22 cellular contexts compared by ENCODE assay signal in the genomic region with DNA sequence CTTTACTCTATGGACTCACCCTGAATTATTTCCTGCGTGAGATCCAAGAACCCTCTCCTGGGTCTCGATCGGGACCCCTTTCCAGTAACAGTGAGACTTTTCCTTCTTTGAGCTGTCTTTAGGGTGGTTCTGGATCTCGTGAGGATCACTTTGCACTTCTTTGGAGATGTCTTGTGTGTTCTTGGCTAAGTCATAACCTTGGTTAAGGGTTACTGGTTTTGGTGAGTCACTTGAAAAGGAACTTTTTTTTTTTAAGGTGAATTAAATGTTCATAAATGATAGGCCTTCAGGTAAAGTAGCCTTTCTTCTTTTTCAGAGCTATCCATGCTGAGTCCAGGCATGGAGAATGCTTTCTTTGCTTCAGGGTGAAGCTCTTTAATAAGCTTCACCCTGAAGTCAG. TPM values are rescaled to one million over a fixed set of nuclear protein-coding genes. Genes with fewer than 3 reads are reported as not detected.
A peak's percentile ranks its signal among the peaks of the same experiment; 100 is the strongest.
DNase-seq lines count a peak whose midpoint lies in the region; ATAC-seq, FAIRE-seq and TF ChIP-seq lines count a peak whose summit lies in the region.
"Had no signal": no experiment of that assay in that cellular context is flagged by ENCODE, and none has a peak within 500 bp of the region (broad histone marks: within the 10 kb centered on the region; RNA-seq: fewer than 3 reads in every experiment).

No MANE protein-coding gene starts in this region.

- H3K9ac ChIP-seq in K562 (ENCODE audit: insufficient read depth in 1 of 2, low read depth in 2 of 2, low read length in 2 of 2) = 0 out of 4 replicates have a peak overlapping the region, but pooled peaks of 1 of the 2 experiments have one; percentile 13

- H3K4me2 ChIP-seq in K562 (ENCODE audit: insufficient read depth, low read length) = peak overlapping the region; percentile 6; the same call in 1 of the 2 replicates

- POLR2A ChIA-PET in K562 (lab: Yijun Ruan, JAX) = interaction anchor here (0.6 to 1.2 kb wide), 6 partner anchors 13 to 145 kb away, joined by 3 to 5 read pairs (median 4); no protein-coding TSS in a partner anchor

- H2AFZ ChIP-seq in K562 (ENCODE audit: low read depth, low read length) = peak overlapping the region; percentile 87

- ATAC-seq in heart right ventricle = no peak
- peak; percentile 32; the same call in 1 of the 3 replicates for ATAC-seq in K562
- ATAC-seq in left colon = peak; percentile 12
- ATAC-seq in GM18520 (IDR thresholded peaks at IDR 0.05; ENCODE audit: unreplicated experiment) = no peak
- ATAC-seq: WTC11 had no signal

- no peak for TF ChIP-seq CTCF in heart right ventricle (IDR thresholded peaks at IDR 0.05)
- TF ChIP-seq CTCF in K562 (IDR thresholded peaks at IDR 0.05 in 2 of 3, conservative IDR thresholded peaks at IDR 0.05 in 1 of 3; ENCODE audit: insufficient read depth in 2 of 3, low read depth in 1 of 3, low read length in 3 of 3) = no peak
- TF ChIP-seq CTCF in uterus (IDR thresholded peaks at IDR 0.05) = no peak

- H3K4me1 ChIP-seq in heart right ventricle (peaks cover 0 to 22% (median 17%) of the 10 kb centered on the region in 9 donors), K562 (replicated peaks in 1 of 2; ENCODE audit: control insufficient read depth in 2 of 2, insufficient read depth in 2 of 2, low read length in 2 of 2) (peaks cover 5 to 15% of the 10 kb centered on the region in 2 experiments; a peak in 3 of 5 replicates), uterus (peaks cover 0 to 5% of the 10 kb centered on the region in 2 donors)

- intact Hi-C loops in heart right ventricle (cut with DNase I) (no loop called here), cardiac septum (cut with DNase I) (no loop called here), K562 (cut with micrococcal nuclease) (no loop called here), left colon (cut with DNase I, micrococcal nuclease) (no loop called here), uterus (cut with DNase I; ENCODE audit: low total_unique reads) (no loop called here)

- no peak for TF ChIP-seq RAD21 in K562 (CRISPR knock-in tag; conservative IDR thresholded peaks at IDR 0.05 in 1 of 2, IDR thresholded peaks at IDR 0.05 in 1 of 2)

- no peaks in the 10 kb centered on the region for H3K27me3 ChIP-seq in heart right ventricle
- H3K27me3 ChIP-seq in K562 (ENCODE audit: control insufficient read depth in 2 of 2, insufficient read depth in 2 of 2, low read length in 2 of 2) = no peaks in the 10 kb centered on the region; a peak in 1 of 5 replicates
- H3K27me3 ChIP-seq in uterus = no peaks in the 10 kb centered on the region
- H3K27me3 ChIP-seq: esophagus muscularis mucosa, Peyer's patch, tibial artery had no signal

- TF ChIP-seq EP300 in K562 (IDR thresholded peaks at IDR 0.05; ENCODE audit: low read length) = no peak

- CTCF ChIA-PET in K562 (lab: Yijun Ruan, JAX; ENCODE audit: low intra/inter-chr PET ratio) = no interaction called here

- H3K4me1 Mint-ChIP-seq in immature natural killer cell = peaks cover 0 to 9% of the 10 kb centered on the region in 2 donors

- H3K4me3 Mint-ChIP-seq in immature natural killer cell = no peak overlapping the region
- H3K4me3 Mint-ChIP-seq: CD4-positive, alpha-beta memory T cell; dendritic cell treated with granulocyte-macrophage colony-stimulating factor and Interleukin-4, amounts not matched to agents 40 ng/mL and 50 ng/mL, for 4 days; WTC11 had no signal

- TF ChIP-seq POLR2A in K562 (conservative IDR thresholded peaks at IDR 0.05) (no peak), uterus (IDR thresholded peaks at IDR 0.05) (no peak)

- BruUV-seq in K562 (replicated peaks; lab: Mats Ljungman, UMichigan) = no TSS peak

- H3K27me3 Mint-ChIP-seq in immature natural killer cell (ENCODE audit: low read depth in 3 of 3) = peaks cover 0 to 8% (median 7%) of the 10 kb centered on the region in 3 donors

- DNase-seq in heart right ventricle (no peak), cardiac septum (ENCODE audit: low spot score) (no peak), K562 (ENCODE audit: extremely low read depth in 1 of 4, low spot score in 3 of 4) (no peak), left colon (no peak), uterus (no peak), immature natural killer cell (no peak), SK-N-DZ (ENCODE audit: low spot score) (no peak)
- DNase-seq: activated CD8-positive, alpha-beta memory T cell treated with anti-CD3 and anti-CD28 coated beads for 24 hours; CD4-positive, alpha-beta memory T cell; NCI-H2107; stimulated activated CD4-positive, alpha-beta T cell treated with anti-CD3 and anti-CD28 coated beads, Interleukin-4, amount 100 ng/mL, for 4 hours had no signal

- FAIRE-seq in K562 (lab: Jason Lieb, UNC) = no peak
- FAIRE-seq: A204.1 had no signal

- no peaks in the 10 kb centered on the region for H3K79me2 ChIP-seq in K562 (ENCODE audit: control insufficient read depth, insufficient read depth, low read length)

- H3K36me3 ChIP-seq in heart right ventricle = no peaks in the 10 kb centered on the region
- no peaks in the 10 kb centered on the region for H3K36me3 ChIP-seq in K562 (ENCODE audit: control insufficient read depth, insufficient read depth, low read length)
- H3K36me3 ChIP-seq in uterus = no peaks in the 10 kb centered on the region
- H3K36me3 ChIP-seq: esophagus muscularis mucosa, HAP-1, Peyer's patch, tibial artery had no signal

- peaks cover 0 to 2% (median 0%) of the 10 kb centered on the region in 6 donors for H3K9me3 Mint-ChIP-seq in immature natural killer cell
- H3K9me3 Mint-ChIP-seq: activated T-helper 2 cell treated with anti-CD3 and anti-CD28 coated beads, Interferon-gamma antibody, Interleukin-2, Interleukin-4, amounts not matched to agents 10 μg/mL and 5 μg/mL and 100 μg/mL, durations not matched to agents 14 hours and 24 hours and 36 hours; CD4-positive, alpha-beta memory T cell; dendritic cell treated with granulocyte-macrophage colony-stimulating factor and Interleukin-4, amounts not matched to agents 40 ng/mL and 50 ng/mL, for 4 days; WTC11 had no signal

- no peaks in the 10 kb centered on the region for H3K9me1 ChIP-seq in K562 (ENCODE audit: control insufficient read depth, insufficient read depth, low read length)

- H3K36me3 Mint-ChIP-seq in immature natural killer cell = no peaks in the 10 kb centered on the region
- H3K36me3 Mint-ChIP-seq: CD4-positive, alpha-beta memory T cell; WTC11 had no signal

- H4K20me1 ChIP-seq in K562 (replicated peaks; ENCODE audit: control insufficient read depth, insufficient read depth, low read length) = no peaks in the 10 kb centered on the region

- H3K4me3 ChIP-seq in heart right ventricle (no peak overlapping the region), K562 (no peak overlapping the region), uterus (no peak overlapping the region)
- H3K4me3 ChIP-seq: esophagus muscularis mucosa, HAP-1, Peyer's patch, tibial artery had no signal

- no peaks in the 10 kb centered on the region for H3K9me3 ChIP-seq in heart right ventricle
- no peaks in the 10 kb centered on the region for H3K9me3 ChIP-seq in K562 (replicated peaks; ENCODE audit: control insufficient read depth, insufficient read depth, low read depth, low read length)
- no peaks in the 10 kb centered on the region for H3K9me3 ChIP-seq in uterus
- H3K9me3 ChIP-seq: esophagus muscularis mucosa, HAP-1, Peyer's patch, tibial artery had no signal

- 88 to 95% methylated on average over 4 of the region's 4 CpGs for WGBS in heart right ventricle, 2 donors
- 46% methylated on average over 4 of the region's 4 CpGs for WGBS in K562 (ENCODE audit: insufficient coverage, low coverage, missing lambda C conversion rate)

- in situ Hi-C loops in K562 (cut with MboI) = no loop called here

- H3K27ac Mint-ChIP-seq in immature natural killer cell = no peak overlapping the region
- H3K27ac Mint-ChIP-seq: activated T-helper 2 cell treated with anti-CD3 and anti-CD28 coated beads, Interferon-gamma antibody, Interleukin-2, Interleukin-4, amounts not matched to agents 10 μg/mL and 5 μg/mL and 100 μg/mL, durations not matched to agents 14 hours and 24 hours and 36 hours; CD4-positive, alpha-beta memory T cell; dendritic cell treated with granulocyte-macrophage colony-stimulating factor and Interleukin-4, amounts not matched to agents 40 ng/mL and 50 ng/mL, for 4 days; WTC11 had no signal

- H3K27ac ChIP-seq in heart right ventricle (peak overlapping the region in 8 of 10 donors; percentile 30 to 74 (median 59)), K562 (ENCODE audit: extremely low read depth, low read depth, low read length) (peak overlapping the region; percentile 26; the same call in 2 of the 3 replicates), uterus (peak overlapping the region; percentile 53 to 54)
- H3K27ac ChIP-seq: esophagus muscularis mucosa, tibial artery had no signal

RNA-seq across cellular contexts. Expression of a gene that starts 19.4 kb away (rescaled TPM):
- total RNA-seq in heart right ventricle (100 to 1,000 TPM; 249 to 430 (median 303) TPM), cardiac septum (272 TPM), K562 (2014; rRNA removed) (2,150 and 3,084 TPM in 2 replicates), K562 (2014; rRNA removed; fragmentation: Illumina TruSeq; extraction: Trizol) (412 and 592 TPM in 2 replicates), K562 (2015; rRNA removed; fragmentation: Illumina TruSeq; extraction: Trizol) (1,399 and 1,422 TPM in 2 replicates), K562 (2021) (1,400 and 1,492 TPM in 2 replicates), left colon (100 to 1,000 TPM; 323 to 390 TPM), uterus (100 to 1,000 TPM; 410 to 885 (median 651) TPM)
- polyA plus RNA-seq in heart right ventricle (100 to 1,000 TPM; 462 to 642 TPM), K562 (2011; rRNA removed) (910 and 997 TPM in 2 replicates), K562 (2014; fragmentation: Illumina TruSeq; extraction: Trizol) (1,177 and 1,409 TPM in 2 replicates), K562 (2014; fragmentation: Nextera tagmentation; extraction: Ambion mirVana) (1,000 to 10,000 TPM in 1 of 2 experiments, 100 to 1,000 TPM in 1; 739 to 1,204 TPM), K562 (2014; rRNA removed) (1,679 and 1,695 TPM in 2 replicates), immature natural killer cell (1,000 to 10,000 TPM in 1 of 3 donors, 100 to 1,000 TPM in 2; 898 to 1,247 (median 930) TPM)
- 78.9 and 217 TPM in 2 replicates for total RNA-seq in K562 (2011; cell fraction: chromatin; rRNA removed; ENCODE audit: low replicate concordance)
- total RNA-seq in K562 (2011; cell fraction: nucleolus; rRNA removed) = 419 and 483 TPM in 2 replicates
- 278 and 289 TPM in 2 replicates for total RNA-seq in K562 (2011; cell fraction: nucleoplasm; rRNA removed)
- 1,621 and 2,879 TPM in 2 replicates for polyA plus RNA-seq in K562 (2011; cell fraction: cytosol; rRNA removed)
- polyA plus RNA-seq in K562 (2011; cell fraction: nucleus; rRNA removed) = 798 and 965 TPM in 2 replicates
- 1,622 and 1,822 TPM in 2 replicates for polyA plus RNA-seq in K562 (2012)
- 380 and 408 TPM in 2 replicates for polyA minus RNA-seq in K562 (2011; rRNA and poly(A)+ RNA removed)
- polyA minus RNA-seq in K562 (2011; cell fraction: cytosol; rRNA and poly(A)+ RNA removed) = 440 and 451 TPM in 2 replicates
- 118 and 167 TPM in 2 replicates for polyA minus RNA-seq in K562 (2011; cell fraction: nucleus; rRNA and poly(A)+ RNA removed)
- 770 and 836 TPM in 2 replicates for polyA plus RNA-seq in SK-N-DZ (2014; cell fraction: cytosol; rRNA removed)
- 584 and 761 TPM in 2 replicates for polyA plus RNA-seq in SK-N-DZ (2014; cell fraction: nucleus; rRNA removed)

RNA-seq across cellular contexts. Expression of a gene that starts 41.0 kb away (rescaled TPM):
- total RNA-seq in heart right ventricle (not detected), cardiac septum (not detected), K562 (2014; rRNA removed) (not detected in 2 replicates), K562 (2014; rRNA removed; fragmentation: Illumina TruSeq; extraction: Trizol) (not detected in 2 replicates), K562 (2015; rRNA removed; fragmentation: Illumina TruSeq; extraction: Trizol) (not detected in 2 replicates), K562 (2021) (not detected in 2 replicates), left colon (not detected), uterus (not detected)
- polyA plus RNA-seq in heart right ventricle (not detected), K562 (2011; rRNA removed) (not detected in 2 replicates), K562 (2014; fragmentation: Illumina TruSeq; extraction: Trizol) (not detected in 2 replicates), K562 (2014; fragmentation: Nextera tagmentation; extraction: Ambion mirVana) (not detected), K562 (2014; rRNA removed) (not detected in 2 replicates), immature natural killer cell (not detected)
- total RNA-seq in K562 (2011; cell fraction: chromatin; rRNA removed; ENCODE audit: low replicate concordance) = not detected in 2 replicates
- not detected in 2 replicates for total RNA-seq in K562 (2011; cell fraction: nucleolus; rRNA removed)
- not detected in 2 replicates for total RNA-seq in K562 (2011; cell fraction: nucleoplasm; rRNA removed)
- not detected in 2 replicates for polyA plus RNA-seq in K562 (2011; cell fraction: cytosol; rRNA removed)
- polyA plus RNA-seq in K562 (2011; cell fraction: nucleus; rRNA removed) = not detected in 2 replicates
- not detected in 2 replicates for polyA plus RNA-seq in K562 (2012)
- not detected in 2 replicates for polyA minus RNA-seq in K562 (2011; rRNA and poly(A)+ RNA removed)
- not detected in 2 replicates for polyA minus RNA-seq in K562 (2011; cell fraction: cytosol; rRNA and poly(A)+ RNA removed)
- not detected in 2 replicates for polyA minus RNA-seq in K562 (2011; cell fraction: nucleus; rRNA and poly(A)+ RNA removed)
- not detected in 2 replicates for polyA plus RNA-seq in SK-N-DZ (2014; cell fraction: cytosol; rRNA removed)
- not detected in 2 replicates for polyA plus RNA-seq in SK-N-DZ (2014; cell fraction: nucleus; rRNA removed)
- total RNA-seq: activated T-helper 2 cell treated with anti-CD3 and anti-CD28 coated beads, Interferon-gamma antibody, Interleukin-2, Interleukin-4, amounts not matched to agents 10 μg/mL and 5 μg/mL and 100 μg/mL, durations not matched to agents 14 hours and 24 hours and 36 hours; CD4-positive, alpha-beta memory T cell; esophagus muscularis mucosa; Peyer's patch; sciatic nerve; T-helper 1 cell treated with Interleukin-12 subunit alpha and Interleukin-12 subunit beta and Interleukin-4 antibody, amounts not matched to agents 30 ng/mL and 1 ng/mL, for 36 hours; WTC11 had no signal
- polyA plus RNA-seq: CD4-positive, alpha-beta memory T cell had no signal

RNA-seq across cellular contexts. Expression of a gene that starts 42.5 kb away (rescaled TPM):
- total RNA-seq in heart right ventricle (100 to 1,000 TPM; 406 to 712 (median 638) TPM), cardiac septum (486 TPM), K562 (2014; rRNA removed) (408 and 468 TPM in 2 replicates), K562 (2014; rRNA removed; fragmentation: Illumina TruSeq; extraction: Trizol) (111 and 135 TPM in 2 replicates), K562 (2015; rRNA removed; fragmentation: Illumina TruSeq; extraction: Trizol) (242 and 251 TPM in 2 replicates), K562 (2021) (404 and 408 TPM in 2 replicates), left colon (100 to 1,000 TPM; 292 to 377 TPM), uterus (100 to 1,000 TPM in 3 of 4 donors, 10 to 100 TPM in 1; 75.6 to 207 (median 142) TPM)
- polyA plus RNA-seq in heart right ventricle (100 to 1,000 TPM; 295 to 387 TPM), K562 (2011; rRNA removed) (172 and 261 TPM in 2 replicates), K562 (2014; fragmentation: Illumina TruSeq; extraction: Trizol) (209 and 273 TPM in 2 replicates), K562 (2014; fragmentation: Nextera tagmentation; extraction: Ambion mirVana) (10 to 100 TPM; 10.8 to 32.9 TPM), K562 (2014; rRNA removed) (423 and 426 TPM in 2 replicates), immature natural killer cell (100 to 1,000 TPM; 173 to 261 (median 195) TPM)
- total RNA-seq in K562 (2011; cell fraction: chromatin; rRNA removed; ENCODE audit: low replicate concordance) = 348 and 937 TPM in 2 replicates
- 683 and 713 TPM in 2 replicates for total RNA-seq in K562 (2011; cell fraction: nucleolus; rRNA removed)
- total RNA-seq in K562 (2011; cell fraction: nucleoplasm; rRNA removed) = 505 and 528 TPM in 2 replicates
- polyA plus RNA-seq in K562 (2011; cell fraction: cytosol; rRNA removed) = 251 and 329 TPM in 2 replicates
- polyA plus RNA-seq in K562 (2011; cell fraction: nucleus; rRNA removed) = 669 and 851 TPM in 2 replicates
- 286 and 337 TPM in 2 replicates for polyA plus RNA-seq in K562 (2012)
- polyA minus RNA-seq in K562 (2011; rRNA and poly(A)+ RNA removed) = 81.2 and 91.3 TPM in 2 replicates
- 141 and 202 TPM in 2 replicates for polyA minus RNA-seq in K562 (2011; cell fraction: cytosol; rRNA and poly(A)+ RNA removed)
- polyA minus RNA-seq in K562 (2011; cell fraction: nucleus; rRNA and poly(A)+ RNA removed) = 134 and 170 TPM in 2 replicates
- 395 and 424 TPM in 2 replicates for polyA plus RNA-seq in SK-N-DZ (2014; cell fraction: cytosol; rRNA removed)
- 612 and 857 TPM in 2 replicates for polyA plus RNA-seq in SK-N-DZ (2014; cell fraction: nucleus; rRNA removed)

RNA-seq across cellular contexts. Expression of a gene that starts 56.3 kb away (rescaled TPM):
- 10 to 100 TPM; 29.3 to 94.1 (median 53.4) TPM for total RNA-seq in heart right ventricle
- 100 to 1,000 TPM in 1 of 2 donors, 10 to 100 TPM in 1; 80.0 to 602 TPM for polyA plus RNA-seq in heart right ventricle
- 72.9 TPM for total RNA-seq in cardiac septum
- total RNA-seq in K562 (2011; cell fraction: chromatin; rRNA removed; ENCODE audit: low replicate concordance) = 21.8 and 52.5 TPM in 2 replicates
- 47.5 and 51.3 TPM in 2 replicates for total RNA-seq in K562 (2011; cell fraction: nucleolus; rRNA removed)
- 24.7 and 43.2 TPM in 2 replicates for total RNA-seq in K562 (2011; cell fraction: nucleoplasm; rRNA removed)
- 34.6 and 53.3 TPM in 2 replicates for total RNA-seq in K562 (2014; rRNA removed)
- total RNA-seq in K562 (2014; rRNA removed; fragmentation: Illumina TruSeq; extraction: Trizol) = 5.4 and 7.5 TPM in 2 replicates
- 21.7 and 22.1 TPM in 2 replicates for total RNA-seq in K562 (2015; rRNA removed; fragmentation: Illumina TruSeq; extraction: Trizol)
- total RNA-seq in K562 (2021) = 47.4 and 50.2 TPM in 2 replicates
- polyA plus RNA-seq in K562 (2011; rRNA removed) = 11.4 and 28.8 TPM in 2 replicates
- polyA plus RNA-seq in K562 (2011; cell fraction: cytosol; rRNA removed) = 58.0 and 87.1 TPM in 2 replicates
- 48.5 and 50.6 TPM in 2 replicates for polyA plus RNA-seq in K562 (2011; cell fraction: nucleus; rRNA removed)
- 53.8 and 114 TPM in 2 replicates for polyA plus RNA-seq in K562 (2012)
- 41.5 and 56.9 TPM in 2 replicates for polyA plus RNA-seq in K562 (2014; fragmentation: Illumina TruSeq; extraction: Trizol)
- polyA plus RNA-seq in K562 (2014; fragmentation: Nextera tagmentation; extraction: Ambion mirVana) = 1 to 10 TPM; 4.4 to 8.4 TPM
- polyA plus RNA-seq in K562 (2014; rRNA removed) = 34.6 and 37.1 TPM in 2 replicates
- 8.8 and 13.2 TPM in 2 replicates for polyA minus RNA-seq in K562 (2011; rRNA and poly(A)+ RNA removed)
- polyA minus RNA-seq in K562 (2011; cell fraction: cytosol; rRNA and poly(A)+ RNA removed) = 28.2 and 40.6 TPM in 2 replicates
- polyA minus RNA-seq in K562 (2011; cell fraction: nucleus; rRNA and poly(A)+ RNA removed) = 15.3 and 30.5 TPM in 2 replicates
- total RNA-seq in left colon = 10 to 100 TPM; 79.5 to 86.2 TPM
- 10 to 100 TPM in 1 of 4 donors, 1 to 10 TPM in 3; 2.1 to 28.7 (median 6.9) TPM for total RNA-seq in uterus
- polyA plus RNA-seq in immature natural killer cell = 100 to 1,000 TPM; 190 to 301 (median 226) TPM
- polyA plus RNA-seq in SK-N-DZ (2014; cell fraction: cytosol; rRNA removed) = 30.6 and 31.7 TPM in 2 replicates
- 18.5 and 37.4 TPM in 2 replicates for polyA plus RNA-seq in SK-N-DZ (2014; cell fraction: nucleus; rRNA removed)

RNA-seq across cellular contexts. Expression of a gene that starts 59.1 kb away (rescaled TPM):
- total RNA-seq in heart right ventricle (10 to 100 TPM; 21.3 to 68.9 (median 28.8) TPM), cardiac septum (40.0 TPM), K562 (2014; rRNA removed) (33.6 and 47.6 TPM in 2 replicates), K562 (2014; rRNA removed; fragmentation: Illumina TruSeq; extraction: Trizol) (9.3 and 11.2 TPM in 2 replicates), K562 (2015; rRNA removed; fragmentation: Illumina TruSeq; extraction: Trizol) (17.4 and 17.7 TPM in 2 replicates), K562 (2021) (50.2 and 53.7 TPM in 2 replicates), left colon (100 to 1,000 TPM in 1 of 2 donors, 10 to 100 TPM in 1; 82.0 to 108 TPM), uterus (10 to 100 TPM in 3 of 4 donors, 1 to 10 TPM in 1; 7.9 to 89.7 (median 15.2) TPM)
- polyA plus RNA-seq in heart right ventricle (10 to 100 TPM; 24.9 to 40.1 TPM), K562 (2011; rRNA removed) (14.7 and 18.8 TPM in 2 replicates), K562 (2014; fragmentation: Illumina TruSeq; extraction: Trizol) (16.0 and 24.4 TPM in 2 replicates), K562 (2014; fragmentation: Nextera tagmentation; extraction: Ambion mirVana) (under 1 TPM; 0.11 to 0.25 TPM), K562 (2014; rRNA removed) (35.0 and 42.3 TPM in 2 replicates), immature natural killer cell (10 to 100 TPM in 2 of 3 donors, 1 to 10 TPM in 1; 3.6 to 29.2 (median 10.2) TPM)
- 48.7 and 132 TPM in 2 replicates for total RNA-seq in K562 (2011; cell fraction: chromatin; rRNA removed; ENCODE audit: low replicate concordance)
- 82.2 and 92.7 TPM in 2 replicates for total RNA-seq in K562 (2011; cell fraction: nucleolus; rRNA removed)
- total RNA-seq in K562 (2011; cell fraction: nucleoplasm; rRNA removed) = 41.5 and 53.5 TPM in 2 replicates
- 15.2 and 52.3 TPM in 2 replicates for polyA plus RNA-seq in K562 (2011; cell fraction: cytosol; rRNA removed)
- polyA plus RNA-seq in K562 (2011; cell fraction: nucleus; rRNA removed) = 72.4 and 144 TPM in 2 replicates
- 24.1 and 32.9 TPM in 2 replicates for polyA plus RNA-seq in K562 (2012)
- 4.8 and 6.9 TPM in 2 replicates for polyA minus RNA-seq in K562 (2011; rRNA and poly(A)+ RNA removed)
- 15.8 and 16.3 TPM in 2 replicates for polyA minus RNA-seq in K562 (2011; cell fraction: cytosol; rRNA and poly(A)+ RNA removed)
- polyA minus RNA-seq in K562 (2011; cell fraction: nucleus; rRNA and poly(A)+ RNA removed) = 28.3 and 31.1 TPM in 2 replicates
- polyA plus RNA-seq in SK-N-DZ (2014; cell fraction: cytosol; rRNA removed) = 28.4 and 31.1 TPM in 2 replicates
- 89.3 and 99.0 TPM in 2 replicates for polyA plus RNA-seq in SK-N-DZ (2014; cell fraction: nucleus; rRNA removed)

Comparison
In these comparisons a context has a peak if more than half of its experiments do, and no peak if none do; other contexts are left out.
1. ATAC-seq: peak in K562 (single experiment) and left colon (single experiment); none in heart right ventricle (0 of 8) and GM18520 (single experiment).
2. Peak in every context shown above with its lines, with median percentiles within 50 percentile points of each other: H3K27ac ChIP-seq.